In the genomic region with DNA sequence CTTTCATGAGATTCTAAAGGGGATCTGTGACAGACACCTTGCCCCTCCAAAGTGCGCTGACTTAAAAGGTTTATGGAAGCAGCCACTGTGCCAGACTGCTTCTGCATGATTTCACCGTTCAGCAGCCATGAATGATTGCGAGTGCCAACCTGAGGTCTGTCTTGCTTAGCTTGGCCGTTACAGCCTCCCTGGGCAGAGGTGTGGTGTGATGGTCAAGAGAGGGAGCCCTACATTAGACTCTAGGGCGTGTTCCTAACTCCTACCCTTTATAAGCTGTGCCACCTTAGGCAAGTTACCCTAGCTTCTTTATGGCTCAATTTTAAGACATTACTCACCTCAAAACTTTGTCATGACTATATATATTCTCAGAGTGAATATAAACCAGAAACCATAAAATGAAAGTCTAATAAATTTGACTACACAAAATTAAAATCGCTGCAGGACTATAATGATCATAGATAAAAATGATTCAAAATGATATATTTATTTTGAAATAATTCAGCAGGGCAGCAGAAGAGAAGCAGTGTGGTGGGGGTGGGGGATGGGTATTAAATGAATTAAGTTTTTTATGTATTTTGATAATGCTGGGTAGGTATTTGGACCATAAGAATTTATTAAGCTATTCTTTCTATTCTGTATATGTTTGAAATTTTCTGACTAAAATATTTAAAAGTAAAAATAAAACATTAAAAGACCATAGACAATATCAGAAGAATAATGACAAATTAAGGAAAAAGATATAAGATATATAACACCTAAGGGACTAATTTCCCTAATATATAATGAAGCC, we compare ENCODE assay signal across 21 cellular contexts. TPM values are rescaled to one million over a fixed set of nuclear protein-coding genes. Genes with fewer than 3 reads are reported as not detected.
A peak's percentile ranks its signal among the peaks of the same experiment; 100 is the strongest.
DNase-seq lines count a peak whose midpoint lies in the region; ATAC-seq and TF ChIP-seq lines count a peak whose summit lies in the region.
"Had no signal": no experiment of that assay in that cellular context is flagged by ENCODE, and none has a peak within 500 bp of the region (broad histone marks: within the 10 kb centered on the region; RNA-seq: fewer than 3 reads in every experiment).

No MANE protein-coding gene starts in this region.

- no peak for TF ChIP-seq CTCF in WTC11 (IDR thresholded peaks at IDR 0.05)
- TF ChIP-seq CTCF in dorsolateral prefrontal cortex (IDR thresholded peaks at IDR 0.05 in 54 of 56, conservative IDR thresholded peaks at IDR 0.05 in 2 of 56; ENCODE audit: low read depth in 1 of 56, partially characterized antibody in 56 of 56): no peak

- no peak overlapping the region for H3K4me3 ChIP-seq in dorsolateral prefrontal cortex
- H3K4me3 ChIP-seq: BLaER1 treated with 17β-estradiol and CSF1 and Interleukin-3, amounts not matched to agents 10 nM and 100 nM; HAP-1 had no signal

- H3K4me3 Mint-ChIP-seq in WTC11: no peak overlapping the region
- H3K4me3 Mint-ChIP-seq: CD4-positive, alpha-beta memory T cell had no signal

- CTCF ChIA-PET in WTC11 (lab: Charles Lee): interaction anchor here (1.5 kb wide), 1 partner anchor 298 kb away, joined by 4 read pairs; no protein-coding TSS in a partner anchor

- H3K4me1 Mint-ChIP-seq in WTC11: no peaks in the 10 kb centered on the region
- H3K4me1 Mint-ChIP-seq: CD4-positive, alpha-beta memory T cell had no signal

- H3K9me3 Mint-ChIP-seq in WTC11: no peaks in the 10 kb centered on the region
- H3K9me3 Mint-ChIP-seq: CD4-positive, alpha-beta memory T cell had no signal

- H3K27ac Mint-ChIP-seq in WTC11: no peak overlapping the region
- H3K27ac Mint-ChIP-seq: CD4-positive, alpha-beta memory T cell had no signal

- H3K27ac ChIP-seq in dorsolateral prefrontal cortex: no peak overlapping the region
- H3K27ac ChIP-seq: BLaER1 treated with 17β-estradiol and CSF1 and Interleukin-3, amounts not matched to agents 10 nM and 100 nM had no signal

- peaks cover 11% of the 10 kb centered on the region for H3K27me3 Mint-ChIP-seq in WTC11 (ENCODE audit: low read depth)

- POLR2A ChIA-PET in WTC11 (lab: Charles Lee): interaction anchor here (0.6 kb wide), 1 partner anchor 48 kb away, joined by 3 read pairs; no protein-coding TSS in a partner anchor

- no peaks in the 10 kb centered on the region for H3K36me3 Mint-ChIP-seq in WTC11
- H3K36me3 Mint-ChIP-seq: CD4-positive, alpha-beta memory T cell had no signal

- DNase-seq in NCI-H146 (lab: John Stamatoyannopoulos, UW): peak; percentile 49
- DNase-seq in NCI-H146 treated with DMSO at 0.1 percent for 48 hours (lab: John Stamatoyannopoulos, UW; ENCODE audit: unreplicated experiment): no peak
- peak; percentile 93 for DNase-seq in NCI-H748 (lab: John Stamatoyannopoulos, UW; ENCODE audit: unreplicated experiment)
- no peak for DNase-seq in WTC11 (ENCODE audit: low spot score)
- no peak for DNase-seq in mucosa of gallbladder (ENCODE audit: low spot score)
- DNase-seq in dorsolateral prefrontal cortex: no peak
- DNase-seq: 8988T; CD4-positive, alpha-beta memory T cell; Kasumi-1; MM.1S; NCI-H1048; NCI-H1417 treated with DMSO at 0.1 percent for 48 hours; NCI-H2029; NCI-H2171; NCI-H345; NCI-H524 had no signal

- no peaks in the 10 kb centered on the region for H3K27me3 ChIP-seq in dorsolateral prefrontal cortex
- H3K27me3 ChIP-seq: BLaER1 treated with 17β-estradiol and CSF1 and Interleukin-3, amounts not matched to agents 10 nM and 100 nM had no signal

- ATAC-seq in WTC11 (peak; percentile 38; the same call in 1 of the 2 replicates), GM19324 (IDR thresholded peaks at IDR 0.05; ENCODE audit: low FRiP score, unreplicated experiment) (no peak)
- ATAC-seq: Panc1, SK-N-SH treated with all-trans-retinoic acid at 6 μM for 48 hours had no signal

- intact Hi-C loops in dorsolateral prefrontal cortex (cut with DNase I): no loop called here

TF ChIP-seq in WTC11, 78 proteins besides CTCF, POLR2A, EP300 and RAD21:
- no peak for TF ChIP-seq ZBTB21 (CRISPR knock-in tag; IDR thresholded peaks at IDR 0.05; ENCODE audit: borderline replicate concordance)
- TF ChIP-seq IRF2 (CRISPR knock-in tag; IDR thresholded peaks at IDR 0.05; ENCODE audit: borderline replicate concordance, low read depth): no peak

RNA-seq across cellular contexts. Expression of a gene that starts 47.7 kb away (rescaled TPM):
- total RNA-seq in WTC11 (2021) (18.1 to 19.5 TPM (median 18.4 TPM) in 3 replicates), mucosa of gallbladder (15.5 TPM), dorsolateral prefrontal cortex (10 to 100 TPM; 19.6 to 37.9 (median 27.3) TPM)

Comparison
In these comparisons a context has a peak if more than half of its experiments do, and no peak if none do; other contexts are left out.
1. DNase-seq: peak in NCI-H146 (single experiment) and NCI-H748 (single experiment); none in NCI-H146 treated with DMSO at 0.1 percent for 48 hours (single experiment), WTC11 (single experiment), mucosa of gallbladder (single experiment) and dorsolateral prefrontal cortex (0 of 10).